ENCODE assay signal across 32 cellular contexts in genomic region chr9:1383823-1384580, GRCh38.
"Had no signal": no experiment of that assay in that cellular context is flagged by ENCODE, and none has a peak within 500 bp of the region (broad histone marks: within the 10 kb centered on the region; RNA-seq: fewer than 3 reads in every experiment).

No MANE protein-coding gene starts in this region.

- H3K9me3 ChIP-seq: ascending aorta, breast epithelium had no signal

- H3K27ac ChIP-seq: ascending aorta, breast epithelium, cardiac muscle cell, coronary artery, dorsolateral prefrontal cortex had no signal

- H3K27ac Mint-ChIP-seq: activated CD4-positive, alpha-beta memory T cell treated with anti-CD3 and anti-CD28 coated beads for 36 hours; activated CD4-positive, alpha-beta T cell treated with anti-CD3 and anti-CD28 coated beads for 36 hours; activated CD4-positive, alpha-beta T cell treated with anti-CD3 and anti-CD28 coated beads, Interleukin-2, amount 10 ng/mL, durations not matched to agents 24 days and 14 days; activated CD8-positive, alpha-beta memory T cell treated with anti-CD3 and anti-CD28 coated beads, Interleukin-2, amount 10 ng/mL, durations not matched to agents 7 days and 5 days; activated CD8-positive, alpha-beta T cell treated with anti-CD3 and anti-CD28 coated beads, Interleukin-2, amount 10 ng/mL, durations not matched to agents 7 days and 5 days; activated naive CD4-positive, alpha-beta T cell treated with anti-CD3 and anti-CD28 coated beads for 36 hours; activated naive CD4-positive, alpha-beta T cell treated with anti-CD3 and anti-CD28 coated beads, Interleukin-2, amount 50 U/mL, for 24 hours; activated naive CD8-positive, alpha-beta T cell treated with anti-CD3 and anti-CD28 coated beads, Interleukin-2, amount 10 ng/mL, durations not matched to agents 7 days and 5 days; activated T-helper 1 cell treated with anti-CD3 and anti-CD28 coated beads, Interleukin-12 subunit alpha, Interleukin-12 subunit beta, Interleukin-2, Interleukin-4 antibody, amounts not matched to agents 30 ng/mL and 10 ng/mL and 1 ng/mL, durations not matched to agents 14 hours and 24 hours and 36 hours; activated T-helper 2 cell treated with anti-CD3 and anti-CD28 coated beads, Interferon-gamma antibody, Interleukin-2, Interleukin-4, amounts not matched to agents 10 μg/mL and 5 μg/mL and 100 μg/mL, durations not matched to agents 14 hours and 24 hours and 36 hours; brain; dendritic cell treated with granulocyte-macrophage colony-stimulating factor and Interleukin-4, amounts not matched to agents 40 ng/mL and 50 ng/mL, for 4 days; endodermal cell; T-helper 17 cell; T-helper 2 cell treated with Interferon-gamma antibody and Interleukin-4, amounts not matched to agents 5 μg/mL and 100 μg/mL, for 36 hours had no signal

- H3K4me1 Mint-ChIP-seq: activated CD4-positive, alpha-beta T cell treated with anti-CD3 and anti-CD28 coated beads for 36 hours; activated CD4-positive, alpha-beta T cell treated with anti-CD3 and anti-CD28 coated beads, Interleukin-2, amount 10 ng/mL, durations not matched to agents 24 days and 14 days; activated CD8-positive, alpha-beta memory T cell treated with anti-CD3 and anti-CD28 coated beads, Interleukin-2, amount 10 ng/mL, durations not matched to agents 7 days and 5 days; activated naive CD4-positive, alpha-beta T cell treated with anti-CD3 and anti-CD28 coated beads, Interleukin-2, amount 50 U/mL, for 24 hours; activated naive CD8-positive, alpha-beta T cell treated with anti-CD3 and anti-CD28 coated beads, Interleukin-2, amount 10 ng/mL, durations not matched to agents 7 days and 5 days; central memory CD8-positive, alpha-beta T cell; endodermal cell; T-helper 17 cell had no signal

- H3K36me3 Mint-ChIP-seq: activated CD4-positive, alpha-beta memory T cell treated with anti-CD3 and anti-CD28 coated beads for 36 hours; activated CD8-positive, alpha-beta memory T cell treated with anti-CD3 and anti-CD28 coated beads, Interleukin-2, amount 10 ng/mL, durations not matched to agents 7 days and 5 days; activated naive CD4-positive, alpha-beta T cell treated with anti-CD3 and anti-CD28 coated beads, Interleukin-2, amount 50 U/mL, for 24 hours; activated naive CD8-positive, alpha-beta T cell treated with anti-CD3 and anti-CD28 coated beads, Interleukin-2, amount 10 ng/mL, durations not matched to agents 7 days and 5 days; brain had no signal

- ATAC-seq: activated CD4-positive, alpha-beta T cell treated with anti-CD3 and anti-CD28 coated beads for 36 hours; activated CD8-positive, alpha-beta memory T cell treated with anti-CD3 and anti-CD28 coated beads, Interleukin-2, amount 10 ng/mL, durations not matched to agents 7 days and 5 days; activated CD8-positive, alpha-beta T cell treated with anti-CD3 and anti-CD28 coated beads, Interleukin-2, amount 10 ng/mL, durations not matched to agents 7 days and 5 days; esophagus mucosa; T-helper 17 cell had no signal

- H3K4me3 Mint-ChIP-seq: activated CD4-positive, alpha-beta memory T cell treated with anti-CD3 and anti-CD28 coated beads for 36 hours; activated CD4-positive, alpha-beta T cell treated with anti-CD3 and anti-CD28 coated beads for 36 hours; activated CD4-positive, alpha-beta T cell treated with anti-CD3 and anti-CD28 coated beads, Interleukin-2, amount 10 ng/mL, durations not matched to agents 24 days and 14 days; activated CD8-positive, alpha-beta memory T cell treated with anti-CD3 and anti-CD28 coated beads, Interleukin-2, amount 10 ng/mL, durations not matched to agents 7 days and 5 days; activated CD8-positive, alpha-beta T cell treated with anti-CD3 and anti-CD28 coated beads, Interleukin-2, amount 10 ng/mL, durations not matched to agents 7 days and 5 days; activated naive CD4-positive, alpha-beta T cell treated with anti-CD3 and anti-CD28 coated beads for 36 hours; activated naive CD4-positive, alpha-beta T cell treated with anti-CD3 and anti-CD28 coated beads, Interleukin-2, amount 50 U/mL, for 24 hours; activated naive CD8-positive, alpha-beta T cell treated with anti-CD3 and anti-CD28 coated beads, Interleukin-2, amount 10 ng/mL, durations not matched to agents 7 days and 5 days; activated T-helper 1 cell treated with anti-CD3 and anti-CD28 coated beads, Interleukin-12 subunit alpha, Interleukin-12 subunit beta, Interleukin-2, Interleukin-4 antibody, amounts not matched to agents 30 ng/mL and 10 ng/mL and 1 ng/mL, durations not matched to agents 14 hours and 24 hours and 36 hours; brain; central memory CD8-positive, alpha-beta T cell; dendritic cell treated with granulocyte-macrophage colony-stimulating factor and Interleukin-4, amounts not matched to agents 40 ng/mL and 50 ng/mL, for 4 days; endodermal cell; T-helper 17 cell; T-helper 2 cell treated with Interferon-gamma antibody and Interleukin-4, amounts not matched to agents 5 μg/mL and 100 μg/mL, for 36 hours had no signal

- H3K4me1 ChIP-seq: ascending aorta, breast epithelium had no signal

- H3K36me3 ChIP-seq: ascending aorta, breast epithelium, cardiac muscle cell had no signal

- H3K27me3 Mint-ChIP-seq: activated CD4-positive, alpha-beta T cell treated with anti-CD3 and anti-CD28 coated beads for 36 hours; activated CD4-positive, alpha-beta T cell treated with anti-CD3 and anti-CD28 coated beads, Interleukin-2, amount 10 ng/mL, durations not matched to agents 24 days and 14 days; activated CD8-positive, alpha-beta memory T cell treated with anti-CD3 and anti-CD28 coated beads, Interleukin-2, amount 10 ng/mL, durations not matched to agents 7 days and 5 days; activated naive CD4-positive, alpha-beta T cell treated with anti-CD3 and anti-CD28 coated beads, Interleukin-2, amount 50 U/mL, for 24 hours; activated naive CD8-positive, alpha-beta T cell treated with anti-CD3 and anti-CD28 coated beads, Interleukin-2, amount 10 ng/mL, durations not matched to agents 7 days and 5 days; central memory CD8-positive, alpha-beta T cell; dendritic cell treated with granulocyte-macrophage colony-stimulating factor and Interleukin-4, amounts not matched to agents 40 ng/mL and 50 ng/mL, for 4 days had no signal

- DNase-seq: activated CD4-positive, alpha-beta memory T cell treated with anti-CD3 and anti-CD28 coated beads for 36 hours; activated CD4-positive, alpha-beta T cell treated with anti-CD3 and anti-CD28 coated beads for 36 hours; activated CD4-positive, alpha-beta T cell treated with anti-CD3 and anti-CD28 coated beads, Interleukin-2, amount 10 ng/mL, durations not matched to agents 24 days and 14 days; activated CD4-positive, CD25-positive, alpha-beta regulatory T cell; activated CD4-positive, CD25-positive, alpha-beta regulatory T cell treated with anti-CD3 and anti-CD28 coated beads, Interleukin-2, amount 50 U/mL, for 72 hours; activated CD8-positive, alpha-beta memory T cell treated with anti-CD3 and anti-CD28 coated beads, Interleukin-2, amount 10 ng/mL, durations not matched to agents 7 days and 5 days; activated CD8-positive, alpha-beta memory T cell treated with anti-CD3 and anti-CD28 coated beads, Interleukin-2, amount 50 U/mL, for 4 hours; activated CD8-positive, alpha-beta T cell treated with anti-CD3 and anti-CD28 coated beads, Interleukin-2, amount 10 ng/mL, durations not matched to agents 7 days and 5 days; activated effector memory CD4-positive, alpha-beta T cell treated with anti-CD3 and anti-CD28 coated beads, Interleukin-2, amount 50 U/mL, for 16 hours; activated naive CD4-positive, alpha-beta T cell treated with anti-CD3 and anti-CD28 coated beads for 36 hours; activated naive CD8-positive, alpha-beta T cell treated with anti-CD3 and anti-CD28 coated beads, Interleukin-2, amount 10 ng/mL, durations not matched to agents 7 days and 5 days; activated T-cell treated with anti-CD3 and anti-CD28 coated beads, Interleukin-2, amount 50 U/mL, for 1 hour; activated T-cell treated with anti-CD3 and anti-CD28 coated beads, Interleukin-2, amount 50 U/mL, for 48 hours; dorsolateral prefrontal cortex; effector memory CD4-positive, alpha-beta T cell; endodermal cell; foreskin fibroblast; T-helper 1 cell; T-helper 17 cell; T1000 had no signal

- H3K4me3 ChIP-seq: ascending aorta, breast epithelium, cardiac muscle cell, coronary artery, dorsolateral prefrontal cortex had no signal

- H3K27me3 ChIP-seq: ascending aorta, breast epithelium, cardiac muscle cell had no signal

- H3K9me3 Mint-ChIP-seq: activated CD4-positive, alpha-beta memory T cell treated with anti-CD3 and anti-CD28 coated beads for 36 hours; activated CD4-positive, alpha-beta T cell treated with anti-CD3 and anti-CD28 coated beads, Interleukin-2, amount 10 ng/mL, durations not matched to agents 24 days and 14 days; activated naive CD4-positive, alpha-beta T cell treated with anti-CD3 and anti-CD28 coated beads for 36 hours; activated naive CD4-positive, alpha-beta T cell treated with anti-CD3 and anti-CD28 coated beads, Interleukin-2, amount 50 U/mL, for 24 hours; activated naive CD8-positive, alpha-beta T cell treated with anti-CD3 and anti-CD28 coated beads, Interleukin-2, amount 10 ng/mL, durations not matched to agents 7 days and 5 days; activated T-helper 1 cell treated with anti-CD3 and anti-CD28 coated beads, Interleukin-12 subunit alpha, Interleukin-12 subunit beta, Interleukin-2, Interleukin-4 antibody, amounts not matched to agents 30 ng/mL and 10 ng/mL and 1 ng/mL, durations not matched to agents 14 hours and 24 hours and 36 hours; activated T-helper 2 cell treated with anti-CD3 and anti-CD28 coated beads, Interferon-gamma antibody, Interleukin-2, Interleukin-4, amounts not matched to agents 10 μg/mL and 5 μg/mL and 100 μg/mL, durations not matched to agents 14 hours and 24 hours and 36 hours; brain; central memory CD8-positive, alpha-beta T cell; dendritic cell treated with granulocyte-macrophage colony-stimulating factor and Interleukin-4, amounts not matched to agents 40 ng/mL and 50 ng/mL, for 4 days; endodermal cell; T-helper 2 cell treated with Interferon-gamma antibody and Interleukin-4, amounts not matched to agents 5 μg/mL and 100 μg/mL, for 36 hours had no signal
